Comparison of ENCODE assay signal across 3 cellular contexts in genomic region chr6:136591617-136592016, GRCh38.
A peak's percentile ranks its signal among the peaks of the same experiment; 100 is the strongest.
TF ChIP-seq lines count a peak whose summit lies in the region.

No MANE protein-coding gene starts in this region.

TF ChIP-seq in GM23338, 12 proteins besides CTCF, POLR2A, EP300 and RAD21:
- TF ChIP-seq POLR2AphosphoS5 (IDR thresholded peaks at IDR 0.05; ENCODE audit: low read depth) = peak; percentile 21; the same call in 1 of the 2 replicates
- 0 out of 2 replicates have a peak, but pooled peaks have one; percentile 61 for TF ChIP-seq NANOG (IDR thresholded peaks at IDR 0.05; ENCODE audit: borderline replicate concordance)
- TF ChIP-seq STAT1 (IDR thresholded peaks at IDR 0.05; ENCODE audit: unreplicated experiment) = no peak

TF ChIP-seq in WTC11, 78 proteins besides CTCF, POLR2A, EP300 and RAD21:
- no peak for TF ChIP-seq AR (CRISPR knock-in tag; IDR thresholded peaks at IDR 0.05)
- no peak for TF ChIP-seq NFATC4 (CRISPR knock-in tag; IDR thresholded peaks at IDR 0.05)
- TF ChIP-seq NR1H2 (CRISPR knock-in tag; IDR thresholded peaks at IDR 0.05) = no peak
- no peak for TF ChIP-seq ELF4 (CRISPR knock-in tag; IDR thresholded peaks at IDR 0.05; ENCODE audit: low read depth)
- TF ChIP-seq JAZF1 (CRISPR knock-in tag; IDR thresholded peaks at IDR 0.05) = no peak
- TF ChIP-seq ATF1 (CRISPR knock-in tag; IDR thresholded peaks at IDR 0.05) = no peak
- TF ChIP-seq USF2 (CRISPR knock-in tag; IDR thresholded peaks at IDR 0.05) = no peak
- TF ChIP-seq ZSCAN18 (CRISPR knock-in tag; IDR thresholded peaks at IDR 0.05) = no peak
- no peak for TF ChIP-seq ETV6 (CRISPR knock-in tag; IDR thresholded peaks at IDR 0.05)

TF ChIP-seq in H1, 55 proteins besides CTCF, POLR2A, EP300 and RAD21:
- TF ChIP-seq POLR2AphosphoS5 (IDR thresholded peaks at IDR 0.05; ENCODE audit: low read depth, low read length) = no peak
- TF ChIP-seq E2F6 (IDR thresholded peaks at IDR 0.05) = no peak
- TF ChIP-seq MAX (IDR thresholded peaks at IDR 0.05) = peak; percentile 16; the same call in 1 of the 2 replicates
- no peak for TF ChIP-seq TAF7 (optimal IDR thresholded peaks at IDR 0.05; ENCODE audit: borderline replicate concordance, low read depth, low read length)
- TF ChIP-seq USF2 (IDR thresholded peaks at IDR 0.05; ENCODE audit: low read length) = no peak
- no peak for TF ChIP-seq KDM5A (IDR thresholded peaks at IDR 0.05; ENCODE audit: low read length)
- TF ChIP-seq PHF8 (conservative IDR thresholded peaks at IDR 0.05; ENCODE audit: low read depth, low read length) = no peak
- TF ChIP-seq CHD7 (IDR thresholded peaks at IDR 0.05; ENCODE audit: insufficient replicate concordance, low read length) = no peak
- no peak for TF ChIP-seq JUND (IDR thresholded peaks at IDR 0.05; ENCODE audit: low read length)
